In genomic region chr9:109305801-109306200, GRCh38 we compare ENCODE assay signal across 24 cellular contexts. TPM values are rescaled to one million over a fixed set of nuclear protein-coding genes. Genes with fewer than 3 reads are reported as not detected.
"Had no signal": no experiment of that assay in that cellular context is flagged by ENCODE, and none has a peak within 500 bp of the region (broad histone marks: within the 10 kb centered on the region; RNA-seq: fewer than 3 reads in every experiment).

No MANE protein-coding gene starts in this region.

- H3K27me3 ChIP-seq: ascending aorta, brain microvascular endothelial cell, gastroesophageal sphincter had no signal

- H3K9me3 ChIP-seq: ascending aorta, esophagus squamous epithelium, gastroesophageal sphincter had no signal

- H3K27ac ChIP-seq: ascending aorta, brain microvascular endothelial cell, epithelial cell of prostate, esophagus squamous epithelium, gastroesophageal sphincter had no signal

- H3K4me3 ChIP-seq: ascending aorta, esophagus squamous epithelium, gastroesophageal sphincter had no signal

- H3K36me3 ChIP-seq: ascending aorta, brain microvascular endothelial cell, esophagus squamous epithelium, gastroesophageal sphincter had no signal

- DNase-seq: activated CD4-positive, alpha-beta memory T cell treated with anti-CD3 and anti-CD28 coated beads, Interleukin-2, amount 10 ng/mL, durations not matched to agents 7 days and 5 days; activated CD4-positive, alpha-beta T cell treated with anti-CD3 and anti-CD28 coated beads for 1 hour; activated CD4-positive, alpha-beta T cell treated with anti-CD3 and anti-CD28 coated beads for 4 hours; activated CD4-positive, alpha-beta T cell treated with anti-CD3 and anti-CD28 coated beads, Interleukin-2, amount 10 ng/mL, durations not matched to agents 7 days and 5 days; activated CD4-positive, alpha-beta T cell treated with anti-CD3 and anti-CD28 coated beads, Interleukin-2, amount 50 U/mL, for 4 hours; activated CD8-positive, alpha-beta memory T cell treated with anti-CD3 and anti-CD28 coated beads, Interleukin-2, amount 50 U/mL, for 48 hours; activated gamma-delta T cell; activated naive CD4-positive, alpha-beta T cell; activated naive CD4-positive, alpha-beta T cell treated with anti-CD3 and anti-CD28 coated beads, Interleukin-2, amount 10 ng/mL, durations not matched to agents 7 days and 5 days; activated naive CD8-positive, alpha-beta T cell treated with anti-CD3 and anti-CD28 coated beads, Interleukin-2, amount 10 ng/mL, durations not matched to agents 7 days and 5 days; activated T-cell treated with anti-CD3 and anti-CD28 coated beads for 4 hours; activated T-cell treated with anti-CD3 and anti-CD28 coated beads, Interleukin-2, amount 50 U/mL, for 24 hours; activated T-cell treated with anti-CD3 and anti-CD28 coated beads, Interleukin-2, amount 50 U/mL, for 72 hours; brain microvascular endothelial cell; cortex of kidney; dermis blood vessel endothelial cell; effector CD4-positive, alpha-beta T cell; effector memory CD8-positive, alpha-beta T cell; esophagus squamous epithelium; foreskin melanocyte; T-helper 2 cell had no signal

- H3K4me1 ChIP-seq: ascending aorta, esophagus squamous epithelium had no signal

RNA-seq across cellular contexts. Expression of gene EPB41L4B, which starts 15.1 kb away (rescaled TPM):
- total RNA-seq: activated CD4-positive, alpha-beta T cell treated with anti-CD3 and anti-CD28 coated beads, Interleukin-2, amount 10 ng/mL, durations not matched to agents 7 days and 5 days; activated naive CD8-positive, alpha-beta T cell treated with anti-CD3 and anti-CD28 coated beads, Interleukin-2, amount 10 ng/mL, durations not matched to agents 7 days and 5 days; ascending aorta had no signal
